Comparison of ENCODE assay signal across 10 cellular contexts in the genomic region with DNA sequence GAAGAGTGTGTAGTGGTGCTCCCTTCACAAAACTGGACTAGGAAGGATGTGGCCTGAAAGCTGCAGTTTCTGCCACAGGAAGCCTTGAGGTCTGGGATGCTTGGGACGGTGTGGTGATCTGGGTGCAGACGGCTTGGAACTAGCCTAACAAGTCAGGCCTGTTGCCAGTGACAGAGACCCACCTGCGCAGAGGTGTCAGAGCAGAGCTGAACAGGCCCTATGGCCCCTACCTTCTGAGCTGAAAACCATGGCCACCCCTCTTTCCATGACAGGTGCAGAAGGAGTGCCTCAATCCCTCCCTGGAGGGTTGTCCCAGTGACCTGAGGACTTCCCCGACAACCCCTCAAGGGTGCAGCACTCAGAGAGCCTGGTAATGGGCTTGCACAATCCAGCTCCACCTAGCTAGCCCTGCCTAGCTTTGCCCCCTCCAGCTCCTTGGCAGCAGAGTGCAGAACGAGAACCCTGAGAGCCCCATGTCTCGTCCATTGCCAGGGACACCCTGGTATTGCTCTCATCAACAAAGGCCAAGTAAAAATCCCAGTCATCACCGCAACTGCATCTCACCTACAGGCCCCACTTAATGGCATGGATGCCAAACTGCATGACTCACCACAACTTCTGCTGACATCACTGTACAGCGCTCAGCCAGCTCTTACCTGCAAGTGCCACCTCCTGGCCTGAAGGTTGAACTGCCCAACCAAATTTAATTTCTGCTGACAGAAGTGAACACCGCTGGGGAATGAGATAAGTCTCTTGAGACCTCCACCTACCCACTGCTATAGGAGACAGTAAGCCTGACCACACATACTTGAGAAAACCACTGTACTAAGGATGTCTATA.
DNase-seq lines count a peak whose midpoint lies in the region; ATAC-seq and TF ChIP-seq lines count a peak whose summit lies in the region.
"Had no signal": no experiment of that assay in that cellular context is flagged by ENCODE, and none has a peak within 500 bp of the region (broad histone marks: within the 10 kb centered on the region; RNA-seq: fewer than 3 reads in every experiment).

No MANE protein-coding gene starts in this region.

- H3K4me1 Mint-ChIP-seq in MCF 10A (ENCODE audit: insufficient read depth, unreplicated experiment) (no peaks in the 10 kb centered on the region), CD14-positive monocyte (no peaks in the 10 kb centered on the region)

- H4K20me1 ChIP-seq in OCI-LY3 (ENCODE audit: insufficient read depth, low read length), result no peaks in the 10 kb centered on the region
- H4K20me1 ChIP-seq: BLaER1 treated with 17β-estradiol and CSF1 and Interleukin-3, amounts not matched to agents 10 nM and 100 nM had no signal

- no peak overlapping the region for H3K4me3 ChIP-seq in breast epithelium
- H3K4me3 ChIP-seq in OCI-LY3 (ENCODE audit: low read length), result no peak overlapping the region
- H3K4me3 ChIP-seq in foreskin fibroblast (ENCODE audit: low read depth in 1 of 2, low read length in 2 of 2), result no peak overlapping the region
- H3K4me3 ChIP-seq in aorta (ENCODE audit: low read length in 2 of 2), result no peak overlapping the region
- H3K4me3 ChIP-seq: BLaER1 treated with 17β-estradiol and CSF1 and Interleukin-3, amounts not matched to agents 10 nM and 100 nM had no signal

- H3K9ac ChIP-seq in OCI-LY3 (ENCODE audit: low read length), result no peak overlapping the region
- H3K9ac ChIP-seq: BLaER1 treated with 17β-estradiol and CSF1 and Interleukin-3, amounts not matched to agents 10 nM and 100 nM had no signal

- DNase-seq in MCF 10A (ENCODE audit: unreplicated experiment), result peak; percentile 85
- no peak for DNase-seq in breast epithelium (ENCODE audit: low spot score in 2 of 2)
- DNase-seq in foreskin fibroblast, result no peak
- DNase-seq in aorta, result no peak
- no peak for DNase-seq in NCI-H2081 (lab: John Stamatoyannopoulos, UW)
- DNase-seq in CD14-positive monocyte (ENCODE audit: low spot score), result no peak
- DNase-seq in hypothalamus (lab: John Stamatoyannopoulos, UW), result no peak
- DNase-seq: activated T-cell treated with anti-CD3 and anti-CD28 coated beads, Interleukin-2, amount 50 U/mL, for 24 hours had no signal

- H2AFZ ChIP-seq in OCI-LY3 (ENCODE audit: low read depth, low read length), result no peak overlapping the region

- no peaks in the 10 kb centered on the region for H3K36me3 Mint-ChIP-seq in MCF 10A (ENCODE audit: insufficient read depth, unreplicated experiment)
- no peaks in the 10 kb centered on the region for H3K36me3 Mint-ChIP-seq in CD14-positive monocyte

- TF ChIP-seq POLR2A in breast epithelium (IDR thresholded peaks at IDR 0.05), result no peak

- H3K4me1 ChIP-seq in breast epithelium (no peaks in the 10 kb centered on the region), OCI-LY3 (ENCODE audit: low read length) (no peaks in the 10 kb centered on the region), aorta (ENCODE audit: control insufficient read depth in 1 of 2, insufficient read depth in 2 of 2, low read length in 2 of 2) (no peaks in the 10 kb centered on the region)
- H3K4me1 ChIP-seq: BLaER1 treated with 17β-estradiol and CSF1 and Interleukin-3, amounts not matched to agents 10 nM and 100 nM had no signal

- H3K27me3 Mint-ChIP-seq in MCF 10A (ENCODE audit: insufficient read depth, unreplicated experiment) (no peaks in the 10 kb centered on the region), CD14-positive monocyte (ENCODE audit: low read depth in 3 of 3) (no peaks in the 10 kb centered on the region)
- H3K27me3 Mint-ChIP-seq: activated T-cell treated with anti-CD3 and anti-CD28 coated beads, Interleukin-2, amount 50 U/mL, for 24 hours had no signal

- ATAC-seq in aorta (ENCODE audit: low FRiP score), result peak; percentile 22

- H3K27ac Mint-ChIP-seq in MCF 10A (ENCODE audit: low read depth, unreplicated experiment) (no peak overlapping the region), CD14-positive monocyte (no peak overlapping the region)
- H3K27ac Mint-ChIP-seq: activated T-cell treated with anti-CD3 and anti-CD28 coated beads, Interleukin-2, amount 50 U/mL, for 24 hours had no signal

- intact Hi-C loops in MCF 10A (cut with micrococcal nuclease), result loop anchor here (1.0 to 5.0 kb wide), 4 partner anchors 311 to 868 kb away; partner anchors contain the start of gene TFAP2A
- intact Hi-C loops in breast epithelium (cut with DNase I; ENCODE audit: low total_unique reads), result no loop called here
- intact Hi-C loops in aorta (cut with DNase I), result no loop called here
- intact Hi-C loops in CD14-positive monocyte (cut with micrococcal nuclease), result no loop called here

- CTCF ChIA-PET in MCF 10A (lab: Yijun Ruan, JAX), result interaction anchor here (0.6 to 0.9 kb wide), 2 partner anchors 287 to 1174 kb away, joined by 3 read pairs; no protein-coding TSS in a partner anchor

- H3K9me3 ChIP-seq in breast epithelium (peaks cover 16 to 44% of the 10 kb centered on the region in 2 donors), OCI-LY3 (ENCODE audit: insufficient read depth, low read length) (no peaks in the 10 kb centered on the region), aorta (ENCODE audit: control insufficient read depth, low read length) (peaks cover 2% of the 10 kb centered on the region)

- TF ChIP-seq CTCF in MCF 10A (IDR thresholded peaks at IDR 0.05; ENCODE audit: unreplicated experiment) (peak; percentile 41), breast epithelium (IDR thresholded peaks at IDR 0.05) (no peak), OCI-LY3 (IDR thresholded peaks at IDR 0.05; ENCODE audit: low read depth, low read length) (peak; percentile 18; the same call in 1 of the 2 replicates), foreskin fibroblast (IDR thresholded peaks at IDR 0.05; ENCODE audit: low read depth, low read length) (peak; percentile 9), CD14-positive monocyte (IDR thresholded peaks at IDR 0.05) (no peak)

- H3K4me3 Mint-ChIP-seq in MCF 10A (ENCODE audit: unreplicated experiment), result no peak overlapping the region
- H3K4me3 Mint-ChIP-seq in CD14-positive monocyte, result no peak overlapping the region
- H3K4me3 Mint-ChIP-seq: activated T-cell treated with anti-CD3 and anti-CD28 coated beads, Interleukin-2, amount 50 U/mL, for 24 hours had no signal

- H3K4me2 ChIP-seq in OCI-LY3 (ENCODE audit: low read length), result no peak overlapping the region
- H3K4me2 ChIP-seq: BLaER1 treated with 17β-estradiol and CSF1 and Interleukin-3, amounts not matched to agents 10 nM and 100 nM had no signal

- no peaks in the 10 kb centered on the region for H3K27me3 ChIP-seq in breast epithelium
- H3K27me3 ChIP-seq in OCI-LY3 (ENCODE audit: low read depth, low read length), result no peaks in the 10 kb centered on the region
- no peaks in the 10 kb centered on the region for H3K27me3 ChIP-seq in aorta (ENCODE audit: control insufficient read depth in 1 of 2, insufficient read depth in 2 of 2, low read length in 1 of 2)
- H3K27me3 ChIP-seq: BLaER1 treated with 17β-estradiol and CSF1 and Interleukin-3, amounts not matched to agents 10 nM and 100 nM had no signal

- H3K9me3 Mint-ChIP-seq in MCF 10A (ENCODE audit: unreplicated experiment), result peaks cover 13% of the 10 kb centered on the region
- peaks cover 7 to 30% (median 25%) of the 10 kb centered on the region in 7 donors for H3K9me3 Mint-ChIP-seq in CD14-positive monocyte

- no peak overlapping the region for H3K27ac ChIP-seq in breast epithelium
- H3K27ac ChIP-seq in OCI-LY3 (ENCODE audit: low read length), result no peak overlapping the region
- H3K27ac ChIP-seq in aorta (ENCODE audit: low read depth in 1 of 2, low read length in 2 of 2), result no peak overlapping the region
- H3K27ac ChIP-seq: BLaER1 treated with 17β-estradiol and CSF1 and Interleukin-3, amounts not matched to agents 10 nM and 100 nM had no signal

- POLR2A ChIA-PET in MCF 10A (lab: Yijun Ruan, JAX), result no interaction called here

- H3K36me3 ChIP-seq in breast epithelium, result no peaks in the 10 kb centered on the region
- no peaks in the 10 kb centered on the region for H3K36me3 ChIP-seq in OCI-LY3 (replicated peaks; ENCODE audit: low read depth, low read length)
- H3K36me3 ChIP-seq in aorta (ENCODE audit: control insufficient read depth in 1 of 2, insufficient read depth in 2 of 2, low read length in 1 of 2), result no peaks in the 10 kb centered on the region
- H3K36me3 ChIP-seq: BLaER1 treated with 17β-estradiol and CSF1 and Interleukin-3, amounts not matched to agents 10 nM and 100 nM had no signal

- no peaks in the 10 kb centered on the region for H3K79me2 ChIP-seq in OCI-LY3 (ENCODE audit: low read length)

- no TSS peak for BruUV-seq in MCF 10A (replicated peaks; lab: Mats Ljungman, UMichigan)

- 76 to 88% methylated on average over 9 of the region's 9 CpGs for WGBS in aorta, 2 donors

Comparison
In these comparisons a context has a peak if more than half of its experiments do, and no peak if none do; other contexts are left out.
1. CTCF ChIP-seq: peak in MCF 10A (single experiment), OCI-LY3 (single experiment) and foreskin fibroblast (single experiment); none in breast epithelium (0 of 3) and CD14-positive monocyte (single experiment).